ENCODE assay signal across 9 cellular contexts in genomic region chr6:140105857-140106256, GRCh38.
DNase-seq lines count a peak whose midpoint lies in the region; ATAC-seq, FAIRE-seq and TF ChIP-seq lines count a peak whose summit lies in the region.
"Had no signal": no experiment of that assay in that cellular context is flagged by ENCODE, and none has a peak within 500 bp of the region (broad histone marks: within the 10 kb centered on the region; RNA-seq: fewer than 3 reads in every experiment).

No MANE protein-coding gene starts in this region.

- DNase-seq in EH (ENCODE audit: low read depth), result peak; percentile 4
- peak; percentile 57 for DNase-seq in LHCN-M2 (ENCODE audit: low read depth)
- DNase-seq in K562 (ENCODE audit: extremely low read depth in 1 of 4, low spot score in 3 of 4), result peak; percentile 26 to 72 (median 45)
- DNase-seq in mesenchymal stem cell, result peak; percentile 28
- no peak for DNase-seq in GM12892 (ENCODE audit: insufficient read length)
- DNase-seq in NCI-H187 (lab: John Stamatoyannopoulos, UW), result no peak
- DNase-seq in activated T-cell treated with anti-CD3 and anti-CD28 coated beads for 4 hours, result no peak
- no peak for DNase-seq in GM13977 (ENCODE audit: low spot score)

- no peaks in the 10 kb centered on the region for H3K36me3 ChIP-seq in K562 (ENCODE audit: control insufficient read depth, insufficient read depth, low read length)
- H3K36me3 ChIP-seq in mesenchymal stem cell (ENCODE audit: control insufficient read depth in 1 of 2, insufficient read depth in 2 of 2, low read depth in 1 of 2, low read length in 2 of 2), result no peaks in the 10 kb centered on the region
- H3K36me3 ChIP-seq: pancreas had no signal

- no peak overlapping the region for H2BK5ac ChIP-seq in mesenchymal stem cell (ENCODE audit: low read depth, low read length, poor library complexity, severe bottlenecking)

- H3K4ac ChIP-seq in mesenchymal stem cell (ENCODE audit: low read depth in 1 of 2, low read length in 2 of 2), result peak overlapping the region in 1 of 2 experiments; percentile 41

- WGBS in K562 (ENCODE audit: insufficient coverage, low coverage, missing lambda C conversion rate), result 17% methylated on average over 6 of the region's 6 CpGs
- 54% methylated on average over 2 of the region's 6 CpGs for WGBS in mesenchymal stem cell

- H2BK120ac ChIP-seq in mesenchymal stem cell (ENCODE audit: low read depth, low read length), result peak overlapping the region; percentile 88

- intact Hi-C loops in K562 (cut with micrococcal nuclease), result no loop called here

- no peaks in the 10 kb centered on the region for H3K9me1 ChIP-seq in K562 (ENCODE audit: control insufficient read depth, insufficient read depth, low read length)

- no peak for TF ChIP-seq EP300 in K562 (IDR thresholded peaks at IDR 0.05; ENCODE audit: low read length)

- H3K4me2 ChIP-seq in K562 (ENCODE audit: insufficient read depth, low read length) (no peak overlapping the region; the same call in 1 of the 2 replicates), mesenchymal stem cell (ENCODE audit: low read length, poor library complexity, severe bottlenecking) (no peak overlapping the region)

- H3K9ac ChIP-seq in K562 (ENCODE audit: insufficient read depth in 1 of 2, low read depth in 2 of 2, low read length in 2 of 2) (peak overlapping the region in 1 of 2 experiments; percentile 44; a peak in 1 of 4 replicates), mesenchymal stem cell (ENCODE audit: low read length) (no peak overlapping the region)

- no peaks in the 10 kb centered on the region for H3K9me3 ChIP-seq in K562 (replicated peaks; ENCODE audit: control insufficient read depth, insufficient read depth, low read depth, low read length)
- no peaks in the 10 kb centered on the region for H3K9me3 ChIP-seq in mesenchymal stem cell (ENCODE audit: control insufficient read depth, low read length)
- H3K9me3 ChIP-seq: pancreas had no signal

- H4K8ac ChIP-seq in mesenchymal stem cell (ENCODE audit: low read length), result peak overlapping the region; percentile 83

- H2BK12ac ChIP-seq in mesenchymal stem cell (ENCODE audit: low read length in 2 of 2), result peak overlapping the region; percentile 33 to 84

- H3K4me1 ChIP-seq in K562 (replicated peaks in 1 of 2; ENCODE audit: control insufficient read depth in 2 of 2, insufficient read depth in 2 of 2, low read length in 2 of 2), result peaks cover 0 to 3% of the 10 kb centered on the region in 2 experiments; a peak in 2 of 5 replicates
- H3K4me1 ChIP-seq in mesenchymal stem cell (ENCODE audit: control insufficient read depth, insufficient read depth, low read depth, low read length), result no peaks in the 10 kb centered on the region
- H3K4me1 ChIP-seq: pancreas had no signal

- POLR2A ChIA-PET in K562 (lab: Yijun Ruan, JAX), result no interaction called here

- TF ChIP-seq CTCF in K562 (IDR thresholded peaks at IDR 0.05 in 2 of 3, conservative IDR thresholded peaks at IDR 0.05 in 1 of 3; ENCODE audit: insufficient read depth in 2 of 3, low read depth in 1 of 3, low read length in 3 of 3) (peak; percentile 63 to 89 (median 72)), GM13977 (IDR thresholded peaks at IDR 0.05; ENCODE audit: extremely low read depth, insufficient read depth, missing control alignments) (no peak)

- H4K20me1 ChIP-seq in K562 (replicated peaks; ENCODE audit: control insufficient read depth, insufficient read depth, low read length), result no peaks in the 10 kb centered on the region

- no peak overlapping the region for H2BK15ac ChIP-seq in mesenchymal stem cell (ENCODE audit: low read depth, poor library complexity, severe bottlenecking)

- ATAC-seq in K562, result peak; percentile 94

- CTCF ChIA-PET in K562 (lab: Yijun Ruan, JAX; ENCODE audit: low intra/inter-chr PET ratio), result no interaction called here

- H3K27ac ChIP-seq in K562 (ENCODE audit: extremely low read depth, low read depth, low read length), result peak overlapping the region; percentile 40; the same call in 1 of the 3 replicates
- no peak overlapping the region for H3K27ac ChIP-seq in mesenchymal stem cell (ENCODE audit: low read length, poor library complexity, severe bottlenecking)
- H3K27ac ChIP-seq: pancreas had no signal

- peak overlapping the region; percentile 24 to 77 for H3K18ac ChIP-seq in mesenchymal stem cell (ENCODE audit: low read depth in 1 of 2, low read length in 2 of 2)

- TF ChIP-seq RAD21 in K562 (CRISPR knock-in tag; conservative IDR thresholded peaks at IDR 0.05 in 1 of 2, IDR thresholded peaks at IDR 0.05 in 1 of 2), result peak; percentile 15 to 53; a peak in 2 of 4 replicates

- no peak overlapping the region for H4K91ac ChIP-seq in mesenchymal stem cell (ENCODE audit: low read length)

- BruUV-seq in K562 (replicated peaks; lab: Mats Ljungman, UMichigan), result no TSS peak

- H3K14ac ChIP-seq in mesenchymal stem cell (ENCODE audit: low read length in 2 of 2), result no peak overlapping the region

- no peak overlapping the region for H3K23ac ChIP-seq in mesenchymal stem cell (ENCODE audit: low read length in 2 of 2)

- H2AFZ ChIP-seq in K562 (ENCODE audit: low read depth, low read length) (peak overlapping the region; percentile 93), mesenchymal stem cell (ENCODE audit: low read depth, low read length) (no peak overlapping the region)

- H3K79me1 ChIP-seq in mesenchymal stem cell (replicated peaks; ENCODE audit: low read length, poor library complexity, severe bottlenecking), result no peaks in the 10 kb centered on the region

- TF ChIP-seq POLR2A in K562 (conservative IDR thresholded peaks at IDR 0.05) (no peak), GM12892 (IDR thresholded peaks at IDR 0.05; ENCODE audit: low read depth, low read length) (no peak)

- FAIRE-seq in K562 (lab: Jason Lieb, UNC), result peak; percentile 88
- no peak for FAIRE-seq in GM12892 (lab: Jason Lieb, UNC)

- in situ Hi-C loops in K562 (cut with MboI), result no loop called here
- in situ Hi-C loops in GM13977 (cut with MboI; ENCODE audit: low pct_unique_long_range_greater_than_20kb, low sequenced_read_pairs, unreplicated experiment), result no loop called here

- no peaks in the 10 kb centered on the region for H3K79me2 ChIP-seq in K562 (ENCODE audit: control insufficient read depth, insufficient read depth, low read length)

- H3K27me3 ChIP-seq in K562 (ENCODE audit: control insufficient read depth in 2 of 2, insufficient read depth in 2 of 2, low read length in 2 of 2) (no peaks in the 10 kb centered on the region), mesenchymal stem cell (ENCODE audit: control insufficient read depth in 1 of 2, insufficient read depth in 1 of 2, low read length in 2 of 2) (no peaks in the 10 kb centered on the region)
- H3K27me3 ChIP-seq: pancreas had no signal

- H2AK5ac ChIP-seq in mesenchymal stem cell (ENCODE audit: low read length, severe bottlenecking), result no peak overlapping the region

- H3K4me3 ChIP-seq in K562, result no peak overlapping the region
- no peak overlapping the region for H3K4me3 ChIP-seq in mesenchymal stem cell (ENCODE audit: insufficient read depth in 1 of 2, low read depth in 1 of 2, low read length in 2 of 2)
- H3K4me3 ChIP-seq: pancreas had no signal

TF ChIP-seq in K562, 482 proteins besides CTCF, POLR2A, EP300 and RAD21 (continues in another document):
- TF ChIP-seq PHF20 (IDR thresholded peaks at IDR 0.05; ENCODE audit: partially characterized antibody) (no peak), MEF2A (IDR thresholded peaks at IDR 0.05; ENCODE audit: control insufficient read depth, low read depth, low read length) (no peak), MTA2 (IDR thresholded peaks at IDR 0.05; ENCODE audit: low read depth) (no peak), TAF15 (IDR thresholded peaks at IDR 0.05; ENCODE audit: low read depth, low read length) (no peak), ZHX1 (conservative IDR thresholded peaks at IDR 0.05; ENCODE audit: low read length) (no peak), FOSL1 (tag; conservative IDR thresholded peaks at IDR 0.05) (no peak), SRSF9 (IDR thresholded peaks at IDR 0.05; ENCODE audit: borderline replicate concordance, low read depth, low read length) (no peak), HSF4 (CRISPR knock-in tag; IDR thresholded peaks at IDR 0.05; ENCODE audit: borderline replicate concordance) (no peak), PPARD (CRISPR knock-in tag; IDR thresholded peaks at IDR 0.05) (no peak), ZNF174 (CRISPR knock-in tag; IDR thresholded peaks at IDR 0.05) (no peak), TAF9B (IDR thresholded peaks at IDR 0.05; ENCODE audit: partially characterized antibody) (no peak), YY1 (IDR thresholded peaks at IDR 0.05; ENCODE audit: borderline replicate concordance in 1 of 3, control insufficient read depth in 1 of 3, extremely low read depth in 1 of 3, insufficient read depth in 3 of 3, insufficient read length in 1 of 3, insufficient replicate concordance in 2 of 3, low read depth in 1 of 3, low read length in 2 of 3) (peak in 1 of 3 experiments; percentile 87)

Comparison
In these comparisons a context has a peak if more than half of its experiments do, and no peak if none do; other contexts are left out.
1. DNase-seq: peak in EH (single experiment), LHCN-M2 (single experiment), K562 (4 of 4) and mesenchymal stem cell (single experiment); none in GM12892 (single experiment), NCI-H187 (0 of 2), activated T-cell treated with anti-CD3 and anti-CD28 coated beads for 4 hours (single experiment) and GM13977 (single experiment).